ENCODE assay signal across 13 cellular contexts in the genomic region with DNA sequence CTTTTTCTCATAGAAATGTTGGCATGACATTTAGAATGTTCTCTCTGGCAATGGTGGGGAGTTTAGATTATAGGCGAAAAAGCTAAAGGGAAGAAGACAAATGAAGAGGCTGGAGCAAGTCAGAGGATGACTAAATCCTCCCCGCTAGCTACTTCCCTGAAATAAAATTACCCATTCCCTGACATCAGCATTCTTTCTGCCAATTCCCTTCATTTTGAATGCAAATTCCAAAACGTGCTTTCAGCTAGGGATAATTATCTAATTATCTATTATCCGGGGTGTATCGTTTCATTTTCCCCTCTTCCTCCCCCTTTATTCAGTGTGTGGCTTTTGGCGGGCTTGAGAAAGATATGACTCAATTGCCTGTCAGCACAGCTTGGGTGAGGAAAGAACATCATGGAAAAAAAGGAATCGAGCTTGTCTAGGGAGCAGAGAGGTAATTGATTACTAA.
DNase-seq lines count a peak whose midpoint lies in the region; ATAC-seq and TF ChIP-seq lines count a peak whose summit lies in the region.
"Had no signal": no experiment of that assay in that cellular context is flagged by ENCODE, and none has a peak within 500 bp of the region (broad histone marks: within the 10 kb centered on the region; RNA-seq: fewer than 3 reads in every experiment).

No MANE protein-coding gene starts in this region.

- no peak overlapping the region for H3K27ac ChIP-seq in HEK293 (ENCODE audit: extremely low read depth, low read depth, low read length)

- CTCF ChIA-PET in HEK293 (lab: Yijun Ruan, JAX) = interaction anchor here (0.5 to 0.7 kb wide), 2 partner anchors 19 to 68 kb away, joined by 3 read pairs; no protein-coding TSS in a partner anchor

- H3K4me3 ChIP-seq in HEK293 (ENCODE audit: low read depth, low read length) (no peak overlapping the region), fibroblast of the aortic adventitia (ENCODE audit: low read depth, low read length) (no peak overlapping the region)
- H3K4me3 ChIP-seq: K562 had no signal

- POLR2A ChIA-PET in HEK293 (lab: Yijun Ruan, JAX) = no interaction called here

- peak; percentile 83 for ATAC-seq in SK-N-SH treated with all-trans-retinoic acid at 6 μM for 48 hours
- ATAC-seq in HG02763 (IDR thresholded peaks at IDR 0.05; ENCODE audit: unreplicated experiment) = no peak
- ATAC-seq: K562 had no signal

- peak; percentile 69 for DNase-seq in ACHN
- peak; percentile 82 for DNase-seq in fibroblast of the aortic adventitia (ENCODE audit: low read depth)
- no peak for DNase-seq in GF-D8 (lab: John Stamatoyannopoulos, UW)
- DNase-seq in T-helper 2 cell = no peak
- DNase-seq in T1000 (lab: John Stamatoyannopoulos, UW) = no peak
- DNase-seq: activated T-cell treated with anti-CD3 and anti-CD28 coated beads for 4 hours; aorta; C1 segment of cervical spinal cord; stimulated activated CD8-positive, alpha-beta memory T cell treated with anti-CD3 and anti-CD28 coated beads, Interleukin-4, amount 100 ng/mL, for 48 hours had no signal

- peaks cover 11% of the 10 kb centered on the region for H3K4me1 ChIP-seq in HEK293 (ENCODE audit: control insufficient read depth, insufficient read depth, low read length)

- TF ChIP-seq CTCF in HEK293 (tag by site-specific recombination; IDR thresholded peaks at IDR 0.05) = no peak
- no peak for TF ChIP-seq CTCF in fibroblast of the aortic adventitia (IDR thresholded peaks at IDR 0.05; ENCODE audit: insufficient read depth, low read length)

- H3K36me3 ChIP-seq in HEK293 (ENCODE audit: control insufficient read depth in 2 of 2, insufficient read depth in 1 of 2, low read length in 2 of 2) = no peaks in the 10 kb centered on the region

- no peaks in the 10 kb centered on the region for H3K9me3 ChIP-seq in HEK293 (ENCODE audit: control insufficient read depth, insufficient read depth, low read depth, low read length)

- in situ Hi-C loops in ACHN (cut with HindIII; ENCODE audit: low pct_ligation_motif_present, low pct_unique_long_range_greater_than_20kb, low sequenced_read_pairs) = no loop called here

TF ChIP-seq in HEK293, 187 proteins besides CTCF, POLR2A, EP300 and RAD21:
- TF ChIP-seq ZNF549 (tag by site-specific recombination; IDR thresholded peaks at IDR 0.05) = no peak
- peak; percentile 12; the same call in 1 of the 2 replicates for TF ChIP-seq WT1 (tag by site-specific recombination; IDR thresholded peaks at IDR 0.05)

TF ChIP-seq in SK-N-SH treated with all-trans-retinoic acid at 6 μM for 48 hours, 23 proteins besides CTCF, POLR2A, EP300 and RAD21:
- TF ChIP-seq RARB (CRISPR knock-in tag; IDR thresholded peaks at IDR 0.05) (no peak), ZFP3 (CRISPR knock-in tag; IDR thresholded peaks at IDR 0.05) (no peak), ISL1 (CRISPR knock-in tag; IDR thresholded peaks at IDR 0.05) (no peak), ZNF565 (CRISPR knock-in tag; conservative IDR thresholded peaks at IDR 0.05; ENCODE audit: low read depth) (no peak), TOX (CRISPR knock-in tag; IDR thresholded peaks at IDR 0.05; ENCODE audit: borderline replicate concordance) (no peak), CSDC2 (CRISPR knock-in tag; IDR thresholded peaks at IDR 0.05) (no peak), ZNF70 (CRISPR knock-in tag; IDR thresholded peaks at IDR 0.05) (no peak)
- TF ChIP-seq, protein P1, sequence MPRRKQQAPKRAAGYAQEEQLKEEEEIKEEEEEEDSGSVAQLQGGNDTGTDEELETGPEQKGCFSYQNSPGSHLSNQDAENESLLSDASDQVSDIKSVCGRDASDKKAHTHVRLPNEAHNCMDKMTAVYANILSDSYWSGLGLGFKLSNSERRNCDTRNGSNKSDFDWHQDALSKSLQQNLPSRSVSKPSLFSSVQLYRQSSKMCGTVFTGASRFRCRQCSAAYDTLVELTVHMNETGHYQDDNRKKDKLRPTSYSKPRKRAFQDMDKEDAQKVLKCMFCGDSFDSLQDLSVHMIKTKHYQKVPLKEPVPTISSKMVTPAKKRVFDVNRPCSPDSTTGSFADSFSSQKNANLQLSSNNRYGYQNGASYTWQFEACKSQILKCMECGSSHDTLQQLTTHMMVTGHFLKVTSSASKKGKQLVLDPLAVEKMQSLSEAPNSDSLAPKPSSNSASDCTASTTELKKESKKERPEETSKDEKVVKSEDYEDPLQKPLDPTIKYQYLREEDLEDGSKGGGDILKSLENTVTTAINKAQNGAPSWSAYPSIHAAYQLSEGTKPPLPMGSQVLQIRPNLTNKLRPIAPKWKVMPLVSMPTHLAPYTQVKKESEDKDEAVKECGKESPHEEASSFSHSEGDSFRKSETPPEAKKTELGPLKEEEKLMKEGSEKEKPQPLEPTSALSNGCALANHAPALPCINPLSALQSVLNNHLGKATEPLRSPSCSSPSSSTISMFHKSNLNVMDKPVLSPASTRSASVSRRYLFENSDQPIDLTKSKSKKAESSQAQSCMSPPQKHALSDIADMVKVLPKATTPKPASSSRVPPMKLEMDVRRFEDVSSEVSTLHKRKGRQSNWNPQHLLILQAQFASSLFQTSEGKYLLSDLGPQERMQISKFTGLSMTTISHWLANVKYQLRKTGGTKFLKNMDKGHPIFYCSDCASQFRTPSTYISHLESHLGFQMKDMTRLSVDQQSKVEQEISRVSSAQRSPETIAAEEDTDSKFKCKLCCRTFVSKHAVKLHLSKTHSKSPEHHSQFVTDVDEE (CRISPR knock-in tag; IDR thresholded peaks at IDR 0.05) = no peak

Comparison
In these comparisons a context has a peak if more than half of its experiments do, and no peak if none do; other contexts are left out.
1. DNase-seq: peak in ACHN (single experiment) and fibroblast of the aortic adventitia (single experiment); none in GF-D8 (single experiment), T-helper 2 cell (0 of 5) and T1000 (single experiment).